ENCODE assay signal across 1 cellular context in genomic region chr4:94546949-94547348, GRCh38.
TF ChIP-seq lines count a peak whose summit lies in the region.

No MANE protein-coding gene starts in this region.

TF ChIP-seq in GM23338, 12 proteins besides CTCF, POLR2A, EP300 and RAD21 (continued from another document):
- TF ChIP-seq, protein P1, sequence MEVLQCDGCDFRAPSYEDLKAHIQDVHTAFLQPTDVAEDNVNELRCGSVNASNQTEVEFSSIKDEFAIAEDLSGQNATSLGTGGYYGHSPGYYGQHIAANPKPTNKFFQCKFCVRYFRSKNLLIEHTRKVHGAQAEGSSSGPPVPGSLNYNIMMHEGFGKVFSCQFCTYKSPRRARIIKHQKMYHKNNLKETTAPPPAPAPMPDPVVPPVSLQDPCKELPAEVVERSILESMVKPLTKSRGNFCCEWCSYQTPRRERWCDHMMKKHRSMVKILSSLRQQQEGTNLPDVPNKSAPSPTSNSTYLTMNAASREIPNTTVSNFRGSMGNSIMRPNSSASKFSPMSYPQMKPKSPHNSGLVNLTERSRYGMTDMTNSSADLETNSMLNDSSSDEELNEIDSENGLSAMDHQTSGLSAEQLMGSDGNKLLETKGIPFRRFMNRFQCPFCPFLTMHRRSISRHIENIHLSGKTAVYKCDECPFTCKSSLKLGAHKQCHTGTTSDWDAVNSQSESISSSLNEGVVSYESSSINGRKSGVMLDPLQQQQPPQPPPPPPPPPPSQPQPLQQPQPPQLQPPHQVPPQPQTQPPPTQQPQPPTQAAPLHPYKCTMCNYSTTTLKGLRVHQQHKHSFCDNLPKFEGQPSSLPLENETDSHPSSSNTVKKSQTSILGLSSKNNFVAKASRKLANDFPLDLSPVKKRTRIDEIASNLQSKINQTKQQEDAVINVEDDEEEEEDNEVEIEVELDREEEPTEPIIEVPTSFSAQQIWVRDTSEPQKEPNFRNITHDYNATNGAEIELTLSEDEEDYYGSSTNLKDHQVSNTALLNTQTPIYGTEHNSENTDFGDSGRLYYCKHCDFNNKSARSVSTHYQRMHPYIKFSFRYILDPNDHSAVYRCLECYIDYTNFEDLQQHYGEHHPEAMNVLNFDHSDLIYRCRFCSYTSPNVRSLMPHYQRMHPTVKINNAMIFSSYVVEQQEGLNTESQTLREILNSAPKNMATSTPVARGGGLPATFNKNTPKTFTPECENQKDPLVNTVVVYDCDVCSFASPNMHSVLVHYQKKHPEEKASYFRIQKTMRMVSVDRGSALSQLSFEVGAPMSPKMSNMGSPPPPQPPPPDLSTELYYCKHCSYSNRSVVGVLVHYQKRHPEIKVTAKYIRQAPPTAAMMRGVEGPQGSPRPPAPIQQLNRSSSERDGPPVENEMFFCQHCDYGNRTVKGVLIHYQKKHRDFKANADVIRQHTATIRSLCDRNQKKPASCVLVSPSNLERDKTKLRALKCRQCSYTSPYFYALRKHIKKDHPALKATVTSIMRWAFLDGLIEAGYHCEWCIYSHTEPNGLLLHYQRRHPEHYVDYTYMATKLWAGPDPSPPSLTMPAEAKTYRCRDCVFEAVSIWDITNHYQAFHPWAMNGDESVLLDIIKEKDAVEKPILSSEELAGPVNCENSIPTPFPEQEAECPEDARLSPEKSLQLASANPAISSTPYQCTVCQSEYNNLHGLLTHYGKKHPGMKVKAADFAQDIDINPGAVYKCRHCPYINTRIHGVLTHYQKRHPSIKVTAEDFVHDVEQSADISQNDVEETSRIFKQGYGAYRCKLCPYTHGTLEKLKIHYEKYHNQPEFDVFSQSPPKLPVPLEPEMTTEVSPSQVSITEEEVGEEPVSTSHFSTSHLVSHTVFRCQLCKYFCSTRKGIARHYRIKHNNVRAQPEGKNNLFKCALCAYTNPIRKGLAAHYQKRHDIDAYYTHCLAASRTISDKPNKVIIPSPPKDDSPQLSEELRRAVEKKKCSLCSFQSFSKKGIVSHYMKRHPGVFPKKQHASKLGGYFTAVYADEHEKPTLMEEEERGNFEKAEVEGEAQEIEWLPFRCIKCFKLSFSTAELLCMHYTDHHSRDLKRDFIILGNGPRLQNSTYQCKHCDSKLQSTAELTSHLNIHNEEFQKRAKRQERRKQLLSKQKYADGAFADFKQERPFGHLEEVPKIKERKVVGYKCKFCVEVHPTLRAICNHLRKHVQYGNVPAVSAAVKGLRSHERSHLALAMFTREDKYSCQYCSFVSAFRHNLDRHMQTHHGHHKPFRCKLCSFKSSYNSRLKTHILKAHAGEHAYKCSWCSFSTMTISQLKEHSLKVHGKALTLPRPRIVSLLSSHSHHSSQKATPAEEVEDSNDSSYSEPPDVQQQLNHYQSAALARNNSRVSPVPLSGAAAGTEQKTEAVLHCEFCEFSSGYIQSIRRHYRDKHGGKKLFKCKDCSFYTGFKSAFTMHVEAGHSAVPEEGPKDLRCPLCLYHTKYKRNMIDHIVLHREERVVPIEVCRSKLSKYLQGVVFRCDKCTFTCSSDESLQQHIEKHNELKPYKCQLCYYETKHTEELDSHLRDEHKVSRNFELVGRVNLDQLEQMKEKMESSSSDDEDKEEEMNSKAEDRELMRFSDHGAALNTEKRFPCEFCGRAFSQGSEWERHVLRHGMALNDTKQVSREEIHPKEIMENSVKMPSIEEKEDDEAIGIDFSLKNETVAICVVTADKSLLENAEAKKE (CRISPR knock-in tag; IDR thresholded peaks at IDR 0.05), result no peak
- TF ChIP-seq ZNF331 (CRISPR knock-in tag; IDR thresholded peaks at IDR 0.05; ENCODE audit: low read depth), result no peak
- TF ChIP-seq, protein P2, sequence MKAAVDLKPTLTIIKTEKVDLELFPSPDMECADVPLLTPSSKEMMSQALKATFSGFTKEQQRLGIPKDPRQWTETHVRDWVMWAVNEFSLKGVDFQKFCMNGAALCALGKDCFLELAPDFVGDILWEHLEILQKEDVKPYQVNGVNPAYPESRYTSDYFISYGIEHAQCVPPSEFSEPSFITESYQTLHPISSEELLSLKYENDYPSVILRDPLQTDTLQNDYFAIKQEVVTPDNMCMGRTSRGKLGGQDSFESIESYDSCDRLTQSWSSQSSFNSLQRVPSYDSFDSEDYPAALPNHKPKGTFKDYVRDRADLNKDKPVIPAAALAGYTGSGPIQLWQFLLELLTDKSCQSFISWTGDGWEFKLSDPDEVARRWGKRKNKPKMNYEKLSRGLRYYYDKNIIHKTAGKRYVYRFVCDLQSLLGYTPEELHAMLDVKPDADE (IDR thresholded peaks at IDR 0.05), result no peak
- TF ChIP-seq CREB1 (CRISPR knock-in tag; IDR thresholded peaks at IDR 0.05; ENCODE audit: low read depth), result no peak
- no peak for TF ChIP-seq JUNB (IDR thresholded peaks at IDR 0.05; ENCODE audit: unreplicated experiment)
